29 cellular contexts compared by ENCODE assay signal in the genomic region with DNA sequence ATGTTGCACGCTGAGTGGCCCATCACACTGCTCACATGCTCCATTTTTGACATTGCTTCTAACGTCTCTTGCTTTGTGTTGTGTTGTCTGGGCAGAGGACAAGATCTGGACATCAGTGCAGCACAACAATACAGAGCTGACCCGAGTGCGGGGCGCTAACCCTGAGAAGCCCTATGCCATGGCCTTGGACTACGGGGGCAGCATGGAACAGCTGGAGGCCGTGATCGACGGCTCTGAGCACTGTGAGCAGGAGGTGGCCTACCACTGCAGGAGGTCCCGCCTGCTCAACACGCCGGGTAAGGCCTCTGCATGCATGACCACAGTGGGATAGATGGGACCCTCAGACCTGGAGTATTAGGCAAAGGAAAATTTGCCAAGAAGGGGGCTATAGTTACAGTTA.
"Had no signal": no experiment of that assay in that cellular context is flagged by ENCODE, and none has a peak within 500 bp of the region (broad histone marks: within the 10 kb centered on the region; RNA-seq: fewer than 3 reads in every experiment).

No MANE protein-coding gene starts in this region.

- H3K9me3 ChIP-seq: body of pancreas, breast epithelium had no signal

- DNase-seq: activated B cell treated with CpG ODN at 0.5 μM for 24 hours; activated CD4-positive, alpha-beta memory T cell treated with anti-CD3 and anti-CD28 coated beads, Interleukin-2, amount 10 ng/mL, durations not matched to agents 7 days and 5 days; activated CD4-positive, alpha-beta T cell treated with anti-CD3 and anti-CD28 coated beads for 4 hours; activated CD4-positive, alpha-beta T cell treated with anti-CD3 and anti-CD28 coated beads, Interleukin-2, amount 10 ng/mL, durations not matched to agents 24 days and 14 days; activated CD4-positive, alpha-beta T cell treated with anti-CD3 and anti-CD28 coated beads, Interleukin-2, amount 50 U/mL, for 1 hour; activated CD4-positive, alpha-beta T cell treated with anti-CD3 and anti-CD28 coated beads, Interleukin-2, amount 50 U/mL, for 48 hours; activated CD4-positive, CD25-positive, alpha-beta regulatory T cell treated with anti-CD3 and anti-CD28 coated beads, Interleukin-2, amount 50 U/mL, for 72 hours; activated CD8-positive, alpha-beta memory T cell treated with anti-CD3 and anti-CD28 coated beads for 24 hours; activated CD8-positive, alpha-beta memory T cell treated with anti-CD3 and anti-CD28 coated beads, Interleukin-2, amount 10 ng/mL, durations not matched to agents 7 days and 5 days; activated CD8-positive, alpha-beta memory T cell treated with anti-CD3 and anti-CD28 coated beads, Interleukin-2, amount 50 U/mL, for 48 hours; activated CD8-positive, alpha-beta T cell treated with anti-CD3 and anti-CD28 coated beads, Interleukin-2, amount 10 ng/mL, durations not matched to agents 7 days and 5 days; activated effector memory CD4-positive, alpha-beta T cell treated with Interleukin-2 at 50 U/mL for 16 hours; activated gamma-delta T cell; activated naive CD4-positive, alpha-beta T cell treated with anti-CD3 and anti-CD28 coated beads, Interleukin-2, amount 10 ng/mL, durations not matched to agents 7 days and 5 days; activated naive CD4-positive, alpha-beta T cell treated with Interleukin-2 at 50 U/mL for 16 hours; activated naive CD8-positive, alpha-beta T cell treated with anti-CD3 and anti-CD28 coated beads, Interleukin-2, amount 10 ng/mL, durations not matched to agents 7 days and 5 days; activated naive CD8-positive, alpha-beta T cell treated with anti-CD3 and anti-CD28 coated beads, Interleukin-2, amount 50 U/mL, for 24 hours; activated T-cell treated with anti-CD3 and anti-CD28 coated beads, Interleukin-2, amount 50 U/mL, for 24 hours; activated T-cell treated with anti-CD3 and anti-CD28 coated beads, Interleukin-2, amount 50 U/mL, for 48 hours; amygdala; anterior cingulate cortex; body of pancreas; brain microvascular endothelial cell; central memory CD4-positive, alpha-beta T cell; T-helper 1 cell; T-helper 2 cell; T-helper 9 cell had no signal

- ATAC-seq: activated CD8-positive, alpha-beta memory T cell treated with anti-CD3 and anti-CD28 coated beads, Interleukin-2, amount 10 ng/mL, durations not matched to agents 7 days and 5 days; activated CD8-positive, alpha-beta T cell treated with anti-CD3 and anti-CD28 coated beads, Interleukin-2, amount 10 ng/mL, durations not matched to agents 7 days and 5 days; activated naive CD8-positive, alpha-beta T cell treated with anti-CD3 and anti-CD28 coated beads, Interleukin-2, amount 50 U/mL, for 24 hours; body of pancreas had no signal

- H3K4me1 ChIP-seq: body of pancreas, breast epithelium had no signal

- H3K4me3 ChIP-seq: body of pancreas, breast epithelium had no signal

- H3K36me3 ChIP-seq: brain microvascular endothelial cell, breast epithelium had no signal

- H3K27ac ChIP-seq: body of pancreas, brain microvascular endothelial cell, breast epithelium, VCaP had no signal

- H3K27me3 ChIP-seq: body of pancreas, brain microvascular endothelial cell, breast epithelium had no signal
